In the genomic region with DNA sequence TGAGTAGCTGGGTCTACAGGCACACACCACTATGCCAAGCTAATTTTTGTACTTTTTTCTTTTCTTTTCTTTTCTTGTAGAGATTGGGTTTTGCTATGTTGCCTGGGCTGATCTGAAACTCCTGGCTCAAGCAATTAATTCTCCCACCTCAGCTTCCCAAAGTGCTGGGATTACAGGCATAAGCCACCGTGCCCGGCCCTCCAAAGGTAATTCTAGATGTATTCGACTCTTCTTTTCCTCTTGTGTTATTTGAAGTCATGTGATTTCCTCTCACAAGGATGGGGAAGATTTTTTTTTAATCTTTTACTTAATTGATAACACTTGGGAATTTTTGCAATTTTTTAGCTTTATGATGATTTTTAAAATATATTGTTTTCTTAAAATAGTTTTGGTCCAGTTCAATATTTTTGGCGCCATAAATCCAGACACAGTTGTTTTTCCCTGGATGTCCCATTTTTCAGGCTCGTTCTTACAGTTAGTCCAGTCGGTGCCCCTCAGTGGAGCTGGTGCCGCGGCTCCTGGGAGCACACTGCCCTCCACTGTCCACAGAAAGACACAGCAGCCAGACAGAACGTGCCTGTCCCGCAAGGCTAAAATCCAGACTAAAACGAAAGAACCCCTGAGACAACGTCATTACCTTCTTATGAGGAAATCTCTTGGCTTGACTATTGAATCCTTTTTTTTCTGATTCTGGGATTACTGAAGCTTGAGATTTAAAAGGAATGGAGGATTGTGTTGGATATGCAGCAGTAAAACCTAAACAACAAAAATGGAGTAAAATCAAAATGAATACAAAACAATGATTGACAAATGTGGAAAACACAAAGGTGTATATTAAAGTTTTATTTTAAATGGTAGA, we compare ENCODE assay signal across 8 cellular contexts. TPM values are rescaled to one million over a fixed set of nuclear protein-coding genes. Genes with fewer than 3 reads are reported as not detected.
DNase-seq lines count a peak whose midpoint lies in the region; ATAC-seq and TF ChIP-seq lines count a peak whose summit lies in the region.

No MANE protein-coding gene starts in this region.

- H3K27me3 ChIP-seq in H9 (ENCODE audit: insufficient read depth, low read length) (no peaks in the 10 kb centered on the region), spleen (replicated peaks in 1 of 7) (no peaks in the 10 kb centered on the region)

- no peak overlapping the region for H3K18ac ChIP-seq in H9 (ENCODE audit: insufficient read length, low read depth, low read length)

- no peak for TF ChIP-seq POLR2A in spleen (IDR thresholded peaks at IDR 0.05)

- no peak overlapping the region for H3K4me2 ChIP-seq in H9 (ENCODE audit: insufficient read depth, insufficient read length, low read length)

- no peak overlapping the region for H2BK15ac ChIP-seq in H9 (ENCODE audit: low read depth, low read length)

- no peak overlapping the region for H3K4ac ChIP-seq in H9 (ENCODE audit: low read depth, low read length)

- no peak overlapping the region for H3K14ac ChIP-seq in H9 (ENCODE audit: insufficient read depth, low read length)

- peaks cover 0 to 27% (median 7%) of the 10 kb centered on the region in 3 experiments; a peak in 4 of 7 replicates for H3K36me3 Mint-ChIP-seq in H9 (ENCODE audit: insufficient read depth in 1 of 3, low read depth in 3 of 3)

- intact Hi-C loops in spleen (cut with DNase I; ENCODE audit: low total_unique reads): loop anchor here (2.0 kb wide), 1 partner anchor 188 kb away; no protein-coding TSS in a partner anchor

- no peak overlapping the region for H3K9ac ChIP-seq in H9 (ENCODE audit: extremely low read depth, insufficient read length, low read length)

- no peak overlapping the region for H4K8ac ChIP-seq in H9 (replicated peaks; ENCODE audit: insufficient read length, low read depth, low read length)

- H3K9me3 Mint-ChIP-seq in H9: no peaks in the 10 kb centered on the region

- H4K5ac ChIP-seq in H9 (ENCODE audit: insufficient read length, low read depth, low read length): no peak overlapping the region

- no peak overlapping the region for H3K27ac ChIP-seq in H9 (ENCODE audit: insufficient read length, low read depth, low read length)
- peak overlapping the region; percentile 70 to 86 (median 74) for H3K27ac ChIP-seq in spleen

- no peak overlapping the region for H3K23ac ChIP-seq in H9 (ENCODE audit: insufficient read length, low read depth, low read length)

- H2AFZ ChIP-seq in H9 (ENCODE audit: low read length): no peak overlapping the region

- H4K20me1 ChIP-seq in H9 (ENCODE audit: control insufficient read depth, insufficient read depth, insufficient read length): no peaks in the 10 kb centered on the region

- H3K4me3 Mint-ChIP-seq in H9: no peak overlapping the region

- H3K4me3 ChIP-seq in cardiac fibroblast (replicated peaks in 1 of 2; ENCODE audit: low read depth in 2 of 2, low read length in 2 of 2): peak overlapping the region in 1 of 2 donors; percentile 18
- peak overlapping the region in 4 of 8 donors; percentile 0 to 44 (median 9) for H3K4me3 ChIP-seq in spleen

- no peaks in the 10 kb centered on the region for H3K79me2 ChIP-seq in H9 (ENCODE audit: insufficient read depth, low read length)

- DNase-seq in Caki2 (ENCODE audit: low read depth) (peak; percentile 62), H9 (peak; percentile 80), NCI-H2196 treated with DMSO at 0.1 percent for 48 hours (lab: John Stamatoyannopoulos, UW; ENCODE audit: unreplicated experiment) (peak; percentile 40), cardiac fibroblast (ENCODE audit: low read depth in 2 of 2) (peak; percentile 94), islet precursor cell (peak; percentile 89), spleen (peak; percentile 92)
- DNase-seq in activated CD4-positive, CD25-positive, alpha-beta regulatory T cell (lab: John Stamatoyannopoulos, UW): peak; percentile 32 to 41 (median 34)

- H3K4me1 Mint-ChIP-seq in H9: peaks cover 31 to 33% of the 10 kb centered on the region in 2 experiments

- H2AK5ac ChIP-seq in H9 (ENCODE audit: insufficient read length, low read length): no peak overlapping the region

- H4K91ac ChIP-seq in H9 (ENCODE audit: insufficient read length, low read depth, low read length): no peak overlapping the region

- no peaks in the 10 kb centered on the region for H3K27me3 Mint-ChIP-seq in H9 (ENCODE audit: low read depth)

- H3K23me2 ChIP-seq in H9 (ENCODE audit: insufficient read length, low read depth, low read length, poor library complexity, severe bottlenecking): no peaks in the 10 kb centered on the region

- H3K27ac Mint-ChIP-seq in H9: peak overlapping the region in 1 of 3 experiments; percentile 55; a peak in 1 of 7 replicates

- H2BK5ac ChIP-seq in H9 (ENCODE audit: insufficient read length, low read length): no peak overlapping the region

- TF ChIP-seq CTCF in H9 (conservative IDR thresholded peaks at IDR 0.05) (peak; percentile 93), cardiac fibroblast (IDR thresholded peaks at IDR 0.05; ENCODE audit: low read depth, low read length) (peak; percentile 97), spleen (IDR thresholded peaks at IDR 0.05 in 8 of 11, conservative IDR thresholded peaks at IDR 0.05 in 3 of 11) (peak; percentile 88 to 97 (median 94))

- H3K9me3 ChIP-seq in H9 (ENCODE audit: control insufficient read depth, low read depth, low read length) (no peaks in the 10 kb centered on the region), spleen (no peaks in the 10 kb centered on the region)

- no peak overlapping the region for H2BK12ac ChIP-seq in H9 (ENCODE audit: insufficient read length, low read depth, low read length)

- no peaks in the 10 kb centered on the region for H3K79me1 ChIP-seq in H9 (ENCODE audit: insufficient read depth, low read depth, low read length, poor library complexity, severe bottlenecking)

- H3K56ac ChIP-seq in H9 (ENCODE audit: insufficient read length, low read depth, low read length): no peak overlapping the region

- no peaks in the 10 kb centered on the region for H3K36me3 ChIP-seq in spleen

- H3K4me1 ChIP-seq in H9 (ENCODE audit: insufficient read depth, low read length) (0 out of 2 replicates have a peak, but pooled peaks cover 5% of the 10 kb centered on the region), spleen (peaks cover 8 to 44% (median 33%) of the 10 kb centered on the region in 6 donors)

- H2BK20ac ChIP-seq in H9 (ENCODE audit: low read depth, low read length, poor library complexity, severe bottlenecking): no peak overlapping the region

- H2BK120ac ChIP-seq in H9 (ENCODE audit: low read depth, low read length, poor library complexity, severe bottlenecking): no peak overlapping the region

- in situ Hi-C loops in Caki2 (cut with HindIII; ENCODE audit: low pct_unique_long_range_greater_than_20kb, low sequenced_read_pairs): loop anchor here (10.0 kb wide), 1 partner anchor 196 kb away; no protein-coding TSS in a partner anchor

- no peak overlapping the region for H3T11ph ChIP-seq in H9 (ENCODE audit: low read length)

- no CpG with 5 or more reads among the region's 12 CpGs for WGBS in H9 (ENCODE audit: extremely low coverage, insufficient read length, low lambda C conversion rate)
- 8 to 16% (median 14%) methylated on average over 12 of the region's 12 CpGs for WGBS in spleen, 5 donors

- ATAC-seq in HG02970 (IDR thresholded peaks at IDR 0.05; ENCODE audit: low FRiP score, unreplicated experiment): no peak

RNA-seq across cellular contexts. Expression of a gene that starts 22.4 kb away (rescaled TPM):
- total RNA-seq in Caki2 (2014; rRNA removed; shearing (Covaris generic); ENCODE audit: low replicate concordance): 7.7 and 9.3 TPM in 2 replicates
- total RNA-seq in H9 (2021) (8.3 and 9.5 TPM in 2 replicates), spleen (1 to 10 TPM; 1.5 to 5.8 (median 5.1) TPM)
- polyA plus RNA-seq in spleen: 1 to 10 TPM; 1.8 to 3.0 (median 2.3) TPM

RNA-seq across cellular contexts. Expression of a gene that starts 24.4 kb away (rescaled TPM):
- 10.4 and 11.8 TPM in 2 replicates for total RNA-seq in Caki2 (2014; rRNA removed; shearing (Covaris generic); ENCODE audit: low replicate concordance)
- total RNA-seq in H9 (2021) (7.7 and 7.9 TPM in 2 replicates), spleen (10 to 100 TPM; 19.6 to 49.2 (median 25.4) TPM)
- 1 to 10 TPM; 5.3 to 6.4 (median 5.7) TPM for polyA plus RNA-seq in spleen

Comparison
In these comparisons a context has a peak if more than half of its experiments do, and no peak if none do; other contexts are left out.
1. DNase-seq: peak in every context shown above with its lines; median percentile 94 in cardiac fibroblast; 92 in spleen; 89 in islet precursor cell; 80 in H9; 62 in Caki2; 40 in NCI-H2196 treated with DMSO at 0.1 percent for 48 hours; 34 in activated CD4-positive, CD25-positive, alpha-beta regulatory T cell.